In the genomic region with DNA sequence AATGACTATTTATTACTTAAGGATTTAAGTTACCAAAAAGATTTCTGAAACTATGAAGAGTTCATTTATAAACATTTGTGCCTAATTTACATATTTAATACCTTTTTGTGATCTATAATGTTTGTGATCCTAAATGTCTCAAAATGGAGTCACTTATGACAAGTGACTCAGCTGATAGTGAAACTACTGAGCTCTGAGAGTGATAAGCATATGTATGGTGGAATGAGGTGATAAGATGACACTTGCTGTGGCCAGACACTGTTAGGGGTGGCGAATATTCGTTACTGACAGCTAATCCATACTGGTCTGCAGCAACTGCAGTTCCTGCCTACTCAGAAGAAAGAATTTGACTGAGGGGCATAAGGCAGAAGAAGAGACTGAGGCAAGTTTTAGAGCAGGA, we compare ENCODE assay signal across 20 cellular contexts. TPM values are rescaled to one million over a fixed set of nuclear protein-coding genes. Genes with fewer than 3 reads are reported as not detected.
"Had no signal": no experiment of that assay in that cellular context is flagged by ENCODE, and none has a peak within 500 bp of the region (broad histone marks: within the 10 kb centered on the region; RNA-seq: fewer than 3 reads in every experiment).

No MANE protein-coding gene starts in this region.

- H3K27me3 ChIP-seq: esophagus squamous epithelium, right lobe of liver, tibial artery, upper lobe of left lung, uterus had no signal

- H2AFZ ChIP-seq: parathyroid adenoma had no signal

- H3K4me1 ChIP-seq: esophagus squamous epithelium, lower lobe of right lung, parathyroid adenoma, psoas muscle, right lobe of liver, tibial artery, upper lobe of left lung, uterus had no signal

- ATAC-seq: left cardiac atrium; lower lobe of right lung; psoas muscle; right lobe of liver; stimulated activated memory B cell treated with anti-CD40 and anti-IgM and Interleukin-4, amounts not matched to agents 10 μg/mL and 1 μg/mL and 100 μg/mL, for 72 hours had no signal

- H3K9me3 ChIP-seq: esophagus squamous epithelium, left ventricle myocardium inferior, lower lobe of right lung, psoas muscle, right lobe of liver, tibial artery, upper lobe of left lung, uterus had no signal

- H3K27ac ChIP-seq: epithelial cell of prostate, esophagus squamous epithelium, left ventricle myocardium inferior, lower lobe of right lung, parathyroid adenoma, psoas muscle, right lobe of liver, tibial artery, upper lobe of left lung, uterus had no signal

- H3K9ac ChIP-seq: parathyroid adenoma had no signal

- H3K36me3 ChIP-seq: esophagus squamous epithelium, left ventricle myocardium inferior, lower lobe of right lung, right lobe of liver, tibial artery, upper lobe of left lung, uterus had no signal

- H3K4me3 ChIP-seq: esophagus squamous epithelium, left ventricle myocardium inferior, lower lobe of right lung, psoas muscle, right lobe of liver, tibial artery, upper lobe of left lung, uterus had no signal

- H3K79me2 ChIP-seq: parathyroid adenoma had no signal

- DNase-seq: effector memory CD4-positive, alpha-beta T cell; esophagus squamous epithelium; foreskin fibroblast; kidney; left cardiac atrium; left ventricle myocardium inferior; lower lobe of right lung; naive B cell; occipital lobe; psoas muscle; retina; right lobe of liver; stimulated activated CD4-positive, alpha-beta T cell treated with anti-CD3 and anti-CD28 coated beads, Interleukin-4, amount 100 ng/mL, for 24 hours; tibial artery; upper lobe of left lung; uterus had no signal

RNA-seq across cellular contexts. Expression of a gene that starts 5.5 kb away (rescaled TPM):
- total RNA-seq: occipital lobe, temporal lobe had no signal
